ENCODE assay signal across 18 cellular contexts in the genomic region with DNA sequence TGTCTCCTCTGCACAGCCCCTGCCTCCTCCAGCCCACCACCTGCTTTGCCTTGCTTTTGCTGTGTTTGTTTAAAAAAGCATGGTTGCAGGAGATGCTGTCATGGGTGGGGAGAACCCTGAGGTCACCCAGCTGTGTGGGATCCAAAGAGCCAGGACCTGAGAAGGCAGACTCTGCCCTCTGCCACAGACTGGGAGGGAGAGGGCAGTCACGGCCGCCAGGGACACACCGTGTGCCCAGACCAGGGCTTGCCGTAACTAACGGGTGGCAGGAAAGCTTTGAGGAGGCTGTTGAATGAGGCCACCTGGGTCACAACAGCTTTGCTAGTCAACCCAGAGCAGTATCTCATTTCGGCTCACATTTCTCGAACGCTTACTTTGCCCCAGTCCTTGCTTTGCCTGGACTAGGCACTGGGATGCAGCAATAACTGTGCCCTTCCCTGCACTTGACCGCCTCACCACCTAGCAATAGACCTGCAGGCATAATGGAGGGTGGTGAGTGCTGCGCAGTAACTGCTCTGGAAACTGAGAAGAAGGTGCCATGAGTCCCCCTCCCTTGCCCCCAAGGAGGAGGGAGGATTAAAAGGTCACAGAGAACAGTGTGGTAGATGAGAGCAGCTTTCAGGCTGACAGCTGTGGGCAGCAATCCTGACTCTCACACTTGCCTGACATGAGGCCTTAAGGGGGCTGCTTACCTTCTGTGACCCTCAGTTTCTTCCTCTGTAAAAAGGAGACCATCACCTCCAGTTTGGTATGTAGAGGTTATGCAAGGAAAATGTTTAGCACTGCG. TPM values are rescaled to one million over a fixed set of nuclear protein-coding genes. Genes with fewer than 3 reads are reported as not detected.
DNase-seq lines count a peak whose midpoint lies in the region; TF ChIP-seq lines count a peak whose summit lies in the region.
"Had no signal": no experiment of that assay in that cellular context is flagged by ENCODE, and none has a peak within 500 bp of the region (broad histone marks: within the 10 kb centered on the region; RNA-seq: fewer than 3 reads in every experiment).

No MANE protein-coding gene starts in this region.

- intact Hi-C loops in MCF 10A (cut with micrococcal nuclease): no loop called here
- intact Hi-C loops in mammary epithelial cell (cut with micrococcal nuclease): no loop called here

- POLR2A ChIA-PET in MCF 10A (lab: Yijun Ruan, JAX): no interaction called here

- dilution Hi-C loops in mammary epithelial cell (cut with HindIII; ENCODE audit: low sequenced_read_pairs): loop anchor here (5.0 kb wide), 1 partner anchor 34 kb away; no protein-coding TSS in a partner anchor

- peaks cover 2% of the 10 kb centered on the region for H4K20me1 ChIP-seq in mammary epithelial cell (ENCODE audit: insufficient read depth, low read length)

- H3K27me3 ChIP-seq in mammary epithelial cell (ENCODE audit: insufficient read depth, low read length) (no peaks in the 10 kb centered on the region), mucosa of rectum (ENCODE audit: control insufficient read depth in 2 of 2, insufficient read depth in 2 of 2, low read length in 2 of 2) (no peaks in the 10 kb centered on the region), thymus (ENCODE audit: control insufficient read depth, insufficient read depth) (no peaks in the 10 kb centered on the region)
- H3K27me3 ChIP-seq: SJSA1 had no signal

- H3K27ac ChIP-seq in mammary epithelial cell (ENCODE audit: insufficient read depth, low read depth, low read length): no peak overlapping the region
- H3K27ac ChIP-seq in cingulate gyrus (ENCODE audit: low read depth, low read length): peak overlapping the region; percentile 8
- peak overlapping the region; percentile 43 to 80 for H3K27ac ChIP-seq in mucosa of rectum (ENCODE audit: low read depth in 2 of 2, low read length in 2 of 2)
- H3K27ac ChIP-seq in thymus (ENCODE audit: low read depth): peak overlapping the region; percentile 98
- H3K27ac ChIP-seq: A549, SJSA1 had no signal

- no peaks in the 10 kb centered on the region for H3K4me1 Mint-ChIP-seq in MCF 10A (ENCODE audit: insufficient read depth, unreplicated experiment)
- H3K4me1 Mint-ChIP-seq: activated B cell treated with CpG ODN at 0.5 μM for 24 hours had no signal

- H3K4me3 ChIP-seq in mammary epithelial cell (replicated peaks in 1 of 3; ENCODE audit: insufficient read depth in 1 of 3, low read depth in 2 of 3, low read length in 3 of 3) (no peak overlapping the region), mucosa of rectum (ENCODE audit: low read length in 2 of 2) (no peak overlapping the region), thymus (ENCODE audit: low read length) (peak overlapping the region; percentile 19)
- H3K4me3 ChIP-seq: A549, SJSA1 had no signal

- H3K9me3 Mint-ChIP-seq in MCF 10A (ENCODE audit: unreplicated experiment): no peaks in the 10 kb centered on the region
- H3K9me3 Mint-ChIP-seq: activated B cell treated with CpG ODN at 0.5 μM for 24 hours; activated naive CD4-positive, alpha-beta T cell treated with anti-CD3 and anti-CD28 coated beads, Interleukin-2, amount 50 U/mL, for 72 hours; activated T-cell treated with anti-CD3 and anti-CD28 coated beads, Interleukin-2, amount 50 U/mL, for 4 hours; T-helper 1 cell treated with Interleukin-12 subunit alpha and Interleukin-12 subunit beta and Interleukin-4 antibody, amounts not matched to agents 30 μg/mL and 1 μg/mL, for 36 hours had no signal

- H2AFZ ChIP-seq in mammary epithelial cell (ENCODE audit: low read depth, low read length): no peak overlapping the region

- no peaks in the 10 kb centered on the region for H3K4me1 ChIP-seq in mammary epithelial cell (ENCODE audit: insufficient read depth, low read length)
- H3K4me1 ChIP-seq in mucosa of rectum (ENCODE audit: control insufficient read depth in 2 of 2, insufficient read depth in 2 of 2, low read length in 2 of 2): peaks cover 17% of the 10 kb centered on the region in 2 donors
- H3K4me1 ChIP-seq in thymus (ENCODE audit: control insufficient read depth, insufficient read depth, low read length): peaks cover 32% of the 10 kb centered on the region
- H3K4me1 ChIP-seq: A549, SJSA1 had no signal

- DNase-seq in MCF 10A (ENCODE audit: unreplicated experiment) (no peak), mammary epithelial cell (no peak), NOMO-1 treated with dmso at 0.1 percent for 144 hours (lab: John Stamatoyannopoulos, UW; ENCODE audit: unreplicated experiment) (no peak), GM19240 (ENCODE audit: insufficient read length, low spot score) (no peak)
- no peak for DNase-seq in stimulated activated CD4-positive, alpha-beta T cell treated with anti-CD3 and anti-CD28 coated beads, Interleukin-1b, Interleukin-23, amount 100 ng/mL, for 48 hours
- DNase-seq: activated B cell treated with CpG ODN at 0.5 μM for 24 hours; activated T-cell treated with anti-CD3 and anti-CD28 coated beads, Interleukin-2, amount 50 U/mL, for 4 hours; NCI-H69; PC-3; right cardiac atrium; stimulated activated naive CD4-positive, alpha-beta T cell treated with Interleukin-2 at 50 U/mL for 16 hours had no signal

- BruUV-seq in MCF 10A (replicated peaks; lab: Mats Ljungman, UMichigan): no TSS peak
- no TSS peak for BruUV-seq in mammary epithelial cell (replicated peaks; lab: Mats Ljungman, UMichigan)

- WGBS in mammary epithelial cell (ENCODE audit: low coverage, missing lambda C conversion rate): 98% methylated on average over 7 of the region's 11 CpGs
- WGBS in thymus: 50% methylated on average over 11 of the region's 11 CpGs

- no peaks in the 10 kb centered on the region for H3K36me3 Mint-ChIP-seq in MCF 10A (ENCODE audit: insufficient read depth, unreplicated experiment)
- H3K36me3 Mint-ChIP-seq: activated naive CD4-positive, alpha-beta T cell treated with anti-CD3 and anti-CD28 coated beads, Interleukin-2, amount 50 U/mL, for 72 hours had no signal

- no peak overlapping the region for H3K4me2 ChIP-seq in mammary epithelial cell (ENCODE audit: insufficient read depth, low read depth, low read length)
- H3K4me2 ChIP-seq: A549 had no signal

- H3K36me3 ChIP-seq in mammary epithelial cell (ENCODE audit: insufficient read depth, low read length) (no peaks in the 10 kb centered on the region), mucosa of rectum (ENCODE audit: control insufficient read depth in 2 of 2, insufficient read depth in 2 of 2, low read length in 2 of 2) (no peaks in the 10 kb centered on the region), thymus (ENCODE audit: control insufficient read depth, insufficient read depth) (no peaks in the 10 kb centered on the region)
- H3K36me3 ChIP-seq: SJSA1 had no signal

- no peak overlapping the region for H3K4me3 Mint-ChIP-seq in MCF 10A (ENCODE audit: unreplicated experiment)
- H3K4me3 Mint-ChIP-seq: activated B cell treated with CpG ODN at 0.5 μM for 24 hours; activated T-cell treated with anti-CD3 and anti-CD28 coated beads, Interleukin-2, amount 50 U/mL, for 4 hours; T-helper 1 cell treated with Interleukin-12 subunit alpha and Interleukin-12 subunit beta and Interleukin-4 antibody, amounts not matched to agents 30 μg/mL and 1 μg/mL, for 36 hours had no signal

- in situ Hi-C loops in mammary epithelial cell (cut with MboI; ENCODE audit: low sequenced_read_pairs in 2 of 2): no loop called here

- no peaks in the 10 kb centered on the region for H3K27me3 Mint-ChIP-seq in MCF 10A (ENCODE audit: insufficient read depth, unreplicated experiment)

- peak overlapping the region; percentile 23 for H3K27ac Mint-ChIP-seq in MCF 10A (ENCODE audit: low read depth, unreplicated experiment)
- H3K27ac Mint-ChIP-seq: activated B cell treated with CpG ODN at 0.5 μM for 24 hours; activated naive CD4-positive, alpha-beta T cell treated with anti-CD3 and anti-CD28 coated beads, Interleukin-2, amount 50 U/mL, for 72 hours; T-helper 1 cell treated with Interleukin-12 subunit alpha and Interleukin-12 subunit beta and Interleukin-4 antibody, amounts not matched to agents 30 μg/mL and 1 μg/mL, for 36 hours had no signal

- no peaks in the 10 kb centered on the region for H3K79me2 ChIP-seq in mammary epithelial cell (ENCODE audit: insufficient read depth, low read length)

- CTCF ChIA-PET in MCF 10A (lab: Yijun Ruan, JAX) (no interaction called here), mammary epithelial cell (lab: Charles Lee; ENCODE audit: low non-redundant PET) (no interaction called here)

- TF ChIP-seq CTCF in MCF 10A (IDR thresholded peaks at IDR 0.05; ENCODE audit: unreplicated experiment): no peak
- no peak for TF ChIP-seq CTCF in mammary epithelial cell (conservative IDR thresholded peaks at IDR 0.05 in 1 of 2, IDR thresholded peaks at IDR 0.05 in 1 of 2; ENCODE audit: extremely low read depth in 1 of 2, insufficient read depth in 1 of 2, low read depth in 1 of 2, low read length in 2 of 2)

- H3K9me3 ChIP-seq in mammary epithelial cell (replicated peaks; ENCODE audit: insufficient read depth, low read length) (no peaks in the 10 kb centered on the region), mucosa of rectum (ENCODE audit: control insufficient read depth in 2 of 2, low read length in 2 of 2) (no peaks in the 10 kb centered on the region), thymus (ENCODE audit: control insufficient read depth) (no peaks in the 10 kb centered on the region)
- H3K9me3 ChIP-seq: A549, SJSA1 had no signal

- H3K9ac ChIP-seq in mammary epithelial cell (ENCODE audit: insufficient read depth, low read length) (no peak overlapping the region), mucosa of rectum (ENCODE audit: low read depth in 1 of 2, low read length in 2 of 2) (peak overlapping the region; percentile 42 to 49)

RNA-seq across cellular contexts. Expression of gene CTDSPL, which starts 55.0 kb away (rescaled TPM):
- total RNA-seq in MCF 10A (2022) (28.6 and 38.8 TPM in 2 replicates), mammary epithelial cell (10 to 100 TPM; 65.3 to 81.7 TPM)
- polyA plus RNA-seq in mammary epithelial cell (86.8 TPM), thymus (6.5 TPM)
- 149 TPM for polyA minus RNA-seq in mammary epithelial cell
- total RNA-seq: activated B cell treated with CpG ODN at 0.5 μM for 24 hours had no signal
